In the genomic region with DNA sequence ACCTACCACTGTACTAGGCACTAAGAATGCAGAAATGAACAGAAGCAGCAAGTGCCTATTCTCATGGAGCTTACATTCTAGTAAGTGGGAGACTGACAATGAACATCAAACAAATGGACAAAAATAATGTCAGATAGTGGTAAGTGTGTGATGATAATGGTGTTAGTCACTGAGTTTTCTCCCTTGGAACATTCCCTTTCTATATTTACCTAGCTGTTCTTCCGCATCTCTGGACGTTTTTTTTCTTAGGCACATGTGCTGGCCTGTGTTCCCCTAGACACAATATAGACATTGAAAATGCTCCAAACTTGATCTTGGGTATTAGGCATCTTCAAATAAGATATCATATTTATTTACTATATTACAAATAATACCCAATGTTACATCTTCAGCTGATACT, we compare ENCODE assay signal across 21 cellular contexts.
"Had no signal": no experiment of that assay in that cellular context is flagged by ENCODE, and none has a peak within 500 bp of the region (broad histone marks: within the 10 kb centered on the region; RNA-seq: fewer than 3 reads in every experiment).

No MANE protein-coding gene starts in this region.

- ATAC-seq: effector memory CD8-positive, alpha-beta T cell; esophagus mucosa; gastroesophageal sphincter; heart left ventricle; left lobe of liver; natural killer cell; pancreas; right lobe of liver; stimulated activated effector memory CD8-positive, alpha-beta T cell treated with anti-CD3 and anti-CD28 coated beads, Interleukin-12 subunit alpha, Interleukin-12 subunit beta, amount 100 ng/mL, for 72 hours had no signal

- H3K27ac ChIP-seq: coronary artery, gastroesophageal sphincter, heart left ventricle, hepatocyte, pancreas, right lobe of liver, stomach, thyroid gland, vagina had no signal

- H3K4me3 ChIP-seq: coronary artery, gastroesophageal sphincter, heart left ventricle, hepatocyte, lung, pancreas, right lobe of liver, stomach, thyroid gland, vagina had no signal

- DNase-seq: dermis blood vessel endothelial cell; effector memory CD8-positive, alpha-beta T cell; heart left ventricle; kidney; natural killer cell; pancreas; right lobe of liver; stimulated activated CD4-positive, alpha-beta T cell treated with anti-CD3 and anti-CD28 coated beads, Interleukin-2, amount 100 ng/mL, for 24 hours; stimulated activated CD4-positive, alpha-beta T cell treated with anti-CD3 and anti-CD28 coated beads, Interleukin-4, amount 100 ng/mL, for 24 hours; stimulated activated naive CD4-positive, alpha-beta T cell treated with Interleukin-2 at 50 U/mL for 16 hours; stomach; thyroid gland; trophoblast cell had no signal
